Comparison of ENCODE assay signal across 17 cellular contexts in the genomic region with DNA sequence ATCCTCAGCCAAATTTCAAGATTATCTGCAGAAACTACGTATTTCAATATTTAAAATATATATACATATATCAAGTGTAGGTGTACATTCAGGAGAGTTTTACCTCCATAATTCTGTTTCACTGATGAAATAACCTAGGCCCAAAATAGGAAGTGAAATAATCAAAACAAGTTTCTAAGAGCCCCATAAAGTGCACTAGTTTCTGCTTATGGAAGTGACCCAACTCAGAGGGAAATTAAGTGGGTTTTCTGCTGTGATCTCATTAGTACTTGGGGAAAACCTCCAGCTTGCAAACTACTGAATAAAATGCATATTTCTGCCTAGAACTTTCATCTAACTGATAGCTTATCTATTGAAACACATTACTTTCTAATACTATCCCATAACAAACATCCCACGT. TPM values are rescaled to one million over a fixed set of nuclear protein-coding genes. Genes with fewer than 3 reads are reported as not detected.
A peak's percentile ranks its signal among the peaks of the same experiment; 100 is the strongest.
DNase-seq lines count a peak whose midpoint lies in the region; ATAC-seq and TF ChIP-seq lines count a peak whose summit lies in the region.
"Had no signal": no experiment of that assay in that cellular context is flagged by ENCODE, and none has a peak within 500 bp of the region (broad histone marks: within the 10 kb centered on the region; RNA-seq: fewer than 3 reads in every experiment).

No MANE protein-coding gene starts in this region.

- H3K27me3 Mint-ChIP-seq in natural killer cell (ENCODE audit: low read depth in 2 of 2), result peaks cover 0 to 3% of the 10 kb centered on the region in 2 donors

- no peak overlapping the region for H3K27ac Mint-ChIP-seq in natural killer cell
- H3K27ac Mint-ChIP-seq: activated naive CD4-positive, alpha-beta T cell treated with anti-CD3 and anti-CD28 coated beads, Interleukin-2, amount 50 U/mL, for 24 hours; neural progenitor cell had no signal

- H3K4me1 Mint-ChIP-seq in natural killer cell, result no peaks in the 10 kb centered on the region
- H3K4me1 Mint-ChIP-seq: activated naive CD4-positive, alpha-beta T cell treated with anti-CD3 and anti-CD28 coated beads, Interleukin-2, amount 50 U/mL, for 24 hours; neural progenitor cell had no signal

- H3K9me3 Mint-ChIP-seq in natural killer cell, result no peaks in the 10 kb centered on the region
- H3K9me3 Mint-ChIP-seq: activated naive CD4-positive, alpha-beta T cell treated with anti-CD3 and anti-CD28 coated beads, Interleukin-2, amount 50 U/mL, for 24 hours had no signal

- no peak for TF ChIP-seq CTCF in natural killer cell (IDR thresholded peaks at IDR 0.05)

- DNase-seq in natural killer cell (no peak), NCI-H1417 (lab: John Stamatoyannopoulos, UW) (no peak), cardiac septum (ENCODE audit: low spot score) (no peak), hepatic stellate cell (ENCODE audit: low spot score) (no peak)
- DNase-seq: activated CD4-positive, alpha-beta T cell treated with anti-CD3 and anti-CD28 coated beads, Interleukin-2, amount 50 U/mL, for 1 hour; foreskin keratinocyte; left cardiac atrium; MG63; NCI-H526; stimulated activated CD4-positive, alpha-beta T cell treated with anti-CD3 and anti-CD28 coated beads, Interleukin-12 subunit alpha, Interleukin-12 subunit beta, amount 100 ng/mL, for 4 hours had no signal

- no peak overlapping the region for H3K4me3 Mint-ChIP-seq in natural killer cell
- H3K4me3 Mint-ChIP-seq: activated naive CD4-positive, alpha-beta T cell treated with anti-CD3 and anti-CD28 coated beads, Interleukin-2, amount 50 U/mL, for 24 hours; neural progenitor cell had no signal

- ATAC-seq in GM18499 (IDR thresholded peaks at IDR 0.05; ENCODE audit: insufficient read depth, unreplicated experiment) (peak; percentile 91), GM19463 (IDR thresholded peaks at IDR 0.05; ENCODE audit: unreplicated experiment) (peak; percentile 87), HG02884 (IDR thresholded peaks at IDR 0.05; ENCODE audit: unreplicated experiment) (peak; percentile 88), HG03521 (IDR thresholded peaks at IDR 0.05; ENCODE audit: unreplicated experiment) (peak; percentile 82), natural killer cell (no peak)
- ATAC-seq: foreskin keratinocyte, left cardiac atrium, SK-N-SH treated with all-trans-retinoic acid at 6 μM for 48 hours had no signal

- intact Hi-C loops in natural killer cell (cut with micrococcal nuclease), result no loop called here
- intact Hi-C loops in cardiac septum (cut with DNase I), result no loop called here

- no peaks in the 10 kb centered on the region for H3K36me3 Mint-ChIP-seq in natural killer cell
- H3K36me3 Mint-ChIP-seq: activated naive CD4-positive, alpha-beta T cell treated with anti-CD3 and anti-CD28 coated beads, Interleukin-2, amount 50 U/mL, for 24 hours; neural progenitor cell had no signal

RNA-seq across cellular contexts. Expression of gene MIR17HG, which starts 45.4 kb away (rescaled TPM):
- total RNA-seq in natural killer cell, result 1 to 10 TPM; 2.2 to 8.1 (median 6.1) TPM
- total RNA-seq in cardiac septum, result 0.65 TPM

Comparison
In these comparisons a context has a peak if more than half of its experiments do, and no peak if none do; other contexts are left out.
1. ATAC-seq: peak in GM18499 (single experiment), GM19463 (single experiment), HG02884 (single experiment) and HG03521 (single experiment); none in natural killer cell (0 of 3).